In genomic region chr16:23640959-23641765, GRCh38 we compare ENCODE assay signal across 8 cellular contexts. TPM values are rescaled to one million over a fixed set of nuclear protein-coding genes. Genes with fewer than 3 reads are reported as not detected.
DNase-seq lines count a peak whose midpoint lies in the region; ATAC-seq, FAIRE-seq and TF ChIP-seq lines count a peak whose summit lies in the region.

TSS of gene DCTN5 (plus strand) at chr16:23641466. CDS start at chr16:23641543, 77 bp downstream.
TSS of gene PALB2 (minus strand) at chr16:23641310. CDS start at chr16:23641157, 153 bp downstream.

- peaks cover 3 to 8% of the 10 kb centered on the region in 2 experiments for H3K36me3 ChIP-seq in keratinocyte (ENCODE audit: control insufficient read depth in 2 of 2, extremely low read depth in 1 of 2, insufficient read depth in 2 of 2, low read length in 2 of 2)

- H3K79me2 ChIP-seq in keratinocyte (ENCODE audit: control insufficient read depth, insufficient read depth, low read length) = peaks cover 57% of the 10 kb centered on the region

- H3K4me1 ChIP-seq in keratinocyte (ENCODE audit: control insufficient read depth, extremely low read depth, insufficient read depth, low read length) = peaks cover 13% of the 10 kb centered on the region

- peak within 1 kb of the TSS; percentile 99 for H2AFZ ChIP-seq in keratinocyte (ENCODE audit: control insufficient read depth, low read length)

- dilution Hi-C loops in keratinocyte (cut with MboI; ENCODE audit: extremely low pct_ligation_motif_present, low sequenced_read_pairs) = no loop called here

- H3K9me1 ChIP-seq in keratinocyte (ENCODE audit: control insufficient read depth, extremely low read depth, insufficient read depth, low read length) = peaks cover 2% of the 10 kb centered on the region

- no peaks in the 10 kb centered on the region for H3K27me3 ChIP-seq in keratinocyte (ENCODE audit: control insufficient read depth, extremely low read depth, insufficient read depth, low read length)

- H3K4me3 ChIP-seq in keratinocyte (ENCODE audit: control insufficient read depth in 2 of 3, extremely low read depth in 1 of 3, insufficient read depth in 2 of 3, low read depth in 1 of 3, low read length in 3 of 3) = peak within 1 kb of the TSS; percentile 89 to 99 (median 99)

- ATAC-seq in GM19035 (IDR thresholded peaks at IDR 0.05; ENCODE audit: unreplicated experiment) (peak; percentile 95), HG03354 (IDR thresholded peaks at IDR 0.05; ENCODE audit: poor library complexity, severe bottlenecking, unreplicated experiment) (peak; percentile 96)

- no peaks in the 10 kb centered on the region for H3K9me3 ChIP-seq in keratinocyte (ENCODE audit: control insufficient read depth, low read depth, low read length)

- H3K9ac ChIP-seq in keratinocyte (ENCODE audit: control insufficient read depth, extremely low read depth, insufficient read depth, low read length) = peak within 1 kb of the TSS; percentile 98

- TF ChIP-seq CTCF in AG09319 (IDR thresholded peaks at IDR 0.05; ENCODE audit: low read depth, low read length) (no peak), keratinocyte (optimal IDR thresholded peaks at IDR 0.05 in 1 of 3, IDR thresholded peaks at IDR 0.05 in 1 of 3, conservative IDR thresholded peaks at IDR 0.05 in 1 of 3; ENCODE audit: extremely low read depth in 1 of 3, insufficient read depth in 2 of 3, low read length in 3 of 3) (no peak)

- peak within 1 kb of the TSS; percentile 85 for H3K4me2 ChIP-seq in keratinocyte (ENCODE audit: control insufficient read depth, extremely low read depth, insufficient read depth, low read depth, low read length)

- FAIRE-seq in keratinocyte (lab: Jason Lieb, UNC) = no peak

- H4K20me1 ChIP-seq in keratinocyte (ENCODE audit: control insufficient read depth, extremely low read depth, insufficient read depth, low read length) = no peaks in the 10 kb centered on the region

- H3K27ac ChIP-seq in keratinocyte (ENCODE audit: control insufficient read depth, insufficient read depth, low read length) = peak within 1 kb of the TSS; percentile 90

- DNase-seq in AG09319 (ENCODE audit: extremely low read depth, low read depth) = peak; percentile 77
- DNase-seq in NCI-H446 treated with DMSO at 0.1 percent for 48 hours (lab: John Stamatoyannopoulos, UW) = peak; percentile 81
- DNase-seq in activated CD4-positive, CD25-positive, alpha-beta regulatory T cell treated with anti-CD3 and anti-CD28 coated beads, Interleukin-2, amount 50 U/mL, for 72 hours = peak; percentile 84
- peak; percentile 94 for DNase-seq in cerebellum (ENCODE audit: low spot score)
- peak; percentile 54 for DNase-seq in keratinocyte (ENCODE audit: low read depth, low spot score)
- peak; percentile 66 to 74 for DNase-seq in stimulated activated CD4-positive, alpha-beta T cell treated with anti-CD3 and anti-CD28 coated beads, Interleukin-15, amount 100 ng/mL, for 1 hour (ENCODE audit: low read depth in 1 of 2, low spot score in 1 of 2)

RNA-seq across cellular contexts. Expression of gene DCTN5, which starts in this region (rescaled TPM):
- 74.6 TPM for total RNA-seq in cerebellum
- 78.7 to 107 TPM (median 105 TPM) in 3 replicates for polyA plus RNA-seq in keratinocyte
- polyA plus RNA-seq in keratinocyte (2011; ENCODE audit: low read depth) = 20.2 TPM
- polyA plus RNA-seq in keratinocyte (2011; cell fraction: cytosol; rRNA removed) = 67.2 and 95.9 TPM in 2 replicates
- polyA plus RNA-seq in keratinocyte (2011; cell fraction: nucleus; rRNA removed) = 64.9 and 84.5 TPM in 2 replicates
- polyA plus RNA-seq in keratinocyte (2012; ENCODE audit: low replicate concordance) = 53.0 and 57.8 TPM in 2 replicates
- polyA minus RNA-seq in keratinocyte = 55.9 to 151 TPM (median 103 TPM) in 3 replicates
- 22.4 TPM for polyA minus RNA-seq in keratinocyte (2011; cell fraction: cytosol; rRNA and poly(A)+ RNA removed)
- polyA minus RNA-seq in keratinocyte (2011; cell fraction: nucleus; rRNA and poly(A)+ RNA removed) = 35.0 and 83.4 TPM in 2 replicates

RNA-seq across cellular contexts. Expression of gene PALB2, which starts in this region (rescaled TPM):
- 15.2 TPM for total RNA-seq in cerebellum
- 11.0 to 18.7 TPM (median 13.1 TPM) in 3 replicates for polyA plus RNA-seq in keratinocyte
- polyA plus RNA-seq in keratinocyte (2011; ENCODE audit: low read depth) = 12.6 TPM
- 8.6 and 13.8 TPM in 2 replicates for polyA plus RNA-seq in keratinocyte (2011; cell fraction: cytosol; rRNA removed)
- polyA plus RNA-seq in keratinocyte (2011; cell fraction: nucleus; rRNA removed) = 20.4 and 23.1 TPM in 2 replicates
- polyA plus RNA-seq in keratinocyte (2012; ENCODE audit: low replicate concordance) = 9.5 and 11.9 TPM in 2 replicates
- polyA minus RNA-seq in keratinocyte = 6.6 to 16.0 TPM (median 12.5 TPM) in 3 replicates
- 7.3 TPM for polyA minus RNA-seq in keratinocyte (2011; cell fraction: cytosol; rRNA and poly(A)+ RNA removed)
- polyA minus RNA-seq in keratinocyte (2011; cell fraction: nucleus; rRNA and poly(A)+ RNA removed) = 9.1 and 14.2 TPM in 2 replicates

Comparison
In these comparisons a context has a peak if more than half of its experiments do, and no peak if none do; other contexts are left out.
1. Peak in every context shown above with its lines: DNase-seq, ATAC-seq, H3K4me3 ChIP-seq and H3K27ac ChIP-seq.